In the genomic region with DNA sequence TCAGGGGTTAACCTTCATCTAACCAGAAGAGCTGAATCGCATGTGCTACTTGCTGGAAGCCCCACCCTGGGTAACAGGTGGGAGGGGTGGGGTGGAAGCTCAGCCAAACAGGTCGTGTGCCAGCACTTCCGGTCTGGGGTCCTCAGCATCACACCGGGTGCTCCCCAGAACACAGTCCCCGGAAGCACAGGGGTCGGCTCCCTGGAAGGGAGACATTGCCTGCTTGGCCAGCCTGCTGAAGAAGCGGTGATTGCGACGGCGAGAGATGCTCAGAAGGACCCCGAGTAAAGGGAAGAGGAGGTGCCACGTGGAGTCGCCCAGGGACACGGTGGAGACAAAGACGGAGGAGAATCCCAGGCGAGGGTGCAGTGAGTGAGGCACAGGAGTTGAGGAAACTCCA, we compare ENCODE assay signal across 1 cellular context.
TF ChIP-seq lines count a peak whose summit lies in the region.

No MANE protein-coding gene starts in this region.

TF ChIP-seq in HEK293, 187 proteins besides CTCF, POLR2A, EP300 and RAD21 (continued from another document):
- TF ChIP-seq, protein P1, sequence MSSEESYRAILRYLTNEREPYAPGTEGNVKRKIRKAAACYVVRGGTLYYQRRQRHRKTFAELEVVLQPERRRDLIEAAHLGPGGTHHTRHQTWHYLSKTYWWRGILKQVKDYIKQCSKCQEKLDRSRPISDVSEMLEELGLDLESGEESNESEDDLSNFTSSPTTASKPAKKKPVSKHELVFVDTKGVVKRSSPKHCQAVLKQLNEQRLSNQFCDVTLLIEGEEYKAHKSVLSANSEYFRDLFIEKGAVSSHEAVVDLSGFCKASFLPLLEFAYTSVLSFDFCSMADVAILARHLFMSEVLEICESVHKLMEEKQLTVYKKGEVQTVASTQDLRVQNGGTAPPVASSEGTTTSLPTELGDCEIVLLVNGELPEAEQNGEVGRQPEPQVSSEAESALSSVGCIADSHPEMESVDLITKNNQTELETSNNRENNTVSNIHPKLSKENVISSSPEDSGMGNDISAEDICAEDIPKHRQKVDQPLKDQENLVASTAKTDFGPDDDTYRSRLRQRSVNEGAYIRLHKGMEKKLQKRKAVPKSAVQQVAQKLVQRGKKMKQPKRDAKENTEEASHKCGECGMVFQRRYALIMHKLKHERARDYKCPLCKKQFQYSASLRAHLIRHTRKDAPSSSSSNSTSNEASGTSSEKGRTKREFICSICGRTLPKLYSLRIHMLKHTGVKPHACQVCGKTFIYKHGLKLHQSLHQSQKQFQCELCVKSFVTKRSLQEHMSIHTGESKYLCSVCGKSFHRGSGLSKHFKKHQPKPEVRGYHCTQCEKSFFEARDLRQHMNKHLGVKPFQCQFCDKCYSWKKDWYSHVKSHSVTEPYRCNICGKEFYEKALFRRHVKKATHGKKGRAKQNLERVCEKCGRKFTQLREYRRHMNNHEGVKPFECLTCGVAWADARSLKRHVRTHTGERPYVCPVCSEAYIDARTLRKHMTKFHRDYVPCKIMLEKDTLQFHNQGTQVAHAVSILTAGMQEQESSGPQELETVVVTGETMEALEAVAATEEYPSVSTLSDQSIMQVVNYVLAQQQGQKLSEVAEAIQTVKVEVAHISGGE (tag by site-specific recombination; conservative IDR thresholded peaks at IDR 0.05; ENCODE audit: low read depth), result peak; percentile 54; the same call in 1 of the 2 replicates
- no peak for TF ChIP-seq ZNF341 (tag by site-specific recombination; IDR thresholded peaks at IDR 0.05; ENCODE audit: low read depth)
- TF ChIP-seq SCRT2 (tag by site-specific recombination; IDR thresholded peaks at IDR 0.05), result peak; percentile 76
